Comparison of ENCODE assay signal across 8 cellular contexts in genomic region chr1:39213511-39214002, GRCh38. TPM values are rescaled to one million over a fixed set of nuclear protein-coding genes. Genes with fewer than 3 reads are reported as not detected.
DNase-seq lines count a peak whose midpoint lies in the region; ATAC-seq and TF ChIP-seq lines count a peak whose summit lies in the region.

No MANE protein-coding gene starts in this region.

- H3K27ac Mint-ChIP-seq in CD4-positive, alpha-beta memory T cell, result peak overlapping the region; percentile 53 to 96 (median 62)

- H3K27me3 ChIP-seq in CD4-positive, alpha-beta memory T cell (ENCODE audit: insufficient read depth, low read length), result no peaks in the 10 kb centered on the region
- H3K27me3 ChIP-seq in Peyer's patch (no peaks in the 10 kb centered on the region), esophagus (ENCODE audit: control insufficient read depth in 1 of 2, insufficient read depth in 2 of 2, low read length in 2 of 2) (no peaks in the 10 kb centered on the region)

- no peak for TF ChIP-seq CTCF in Peyer's patch (IDR thresholded peaks at IDR 0.05)

- no peaks in the 10 kb centered on the region for H3K36me3 ChIP-seq in CD4-positive, alpha-beta memory T cell (ENCODE audit: insufficient read depth, low read length)
- H3K36me3 ChIP-seq in Peyer's patch (no peaks in the 10 kb centered on the region), esophagus (ENCODE audit: control insufficient read depth in 2 of 2, insufficient read depth in 2 of 2, low read length in 1 of 2) (no peaks in the 10 kb centered on the region)

- 69 to 73% methylated on average over 7 of the region's 7 CpGs for WGBS in esophagus, 2 donors

- intact Hi-C loops in CD4-positive, alpha-beta memory T cell (cut with micrococcal nuclease), result no loop called here

- H3K4me3 ChIP-seq in CD4-positive, alpha-beta memory T cell (ENCODE audit: low read length in 2 of 2), result no peak overlapping the region
- no peak overlapping the region for H3K4me3 ChIP-seq in Peyer's patch
- no peak overlapping the region for H3K4me3 ChIP-seq in esophagus (ENCODE audit: low read depth in 1 of 2, low read length in 2 of 2)

- peaks cover 42% of the 10 kb centered on the region for H3K4me1 ChIP-seq in CD4-positive, alpha-beta memory T cell (ENCODE audit: insufficient read depth, low read length)
- H3K4me1 ChIP-seq in Peyer's patch (peaks cover 0 to 36% (median 8%) of the 10 kb centered on the region in 4 donors), esophagus (ENCODE audit: control insufficient read depth in 2 of 2, insufficient read depth in 2 of 2, low read length in 1 of 2) (peaks cover 12 to 14% of the 10 kb centered on the region in 2 donors)

- H3K9me3 Mint-ChIP-seq in CD4-positive, alpha-beta memory T cell, result peaks cover 0 to 6% (median 0%) of the 10 kb centered on the region in 8 donors

- peaks cover 13 to 16% of the 10 kb centered on the region in 2 donors for H3K36me3 Mint-ChIP-seq in CD4-positive, alpha-beta memory T cell

- H3K4me1 Mint-ChIP-seq in CD4-positive, alpha-beta memory T cell, result peaks cover 30 to 65% (median 41%) of the 10 kb centered on the region in 4 donors

- H3K27ac ChIP-seq in CD4-positive, alpha-beta memory T cell (ENCODE audit: low read depth, low read length), result no peak overlapping the region
- H3K27ac ChIP-seq in Peyer's patch, result peak overlapping the region in 3 of 4 donors; percentile 49 to 76 (median 52)
- H3K27ac ChIP-seq in esophagus (ENCODE audit: low read depth in 2 of 2, low read length in 1 of 2), result peak overlapping the region; percentile 70 to 83

- TF ChIP-seq POLR2A in Peyer's patch (IDR thresholded peaks at IDR 0.05), result no peak

- no peak for DNase-seq in CD4-positive, alpha-beta memory T cell
- DNase-seq in Peyer's patch (no peak), pons (ENCODE audit: low spot score) (peak; percentile 43), KBM-7 (no peak), NCI-H1436 (lab: John Stamatoyannopoulos, UW) (no peak)

- POLR2A ChIA-PET in CD4-positive, alpha-beta memory T cell (lab: Charles Lee; ENCODE audit: partially characterized antibody), result interaction anchor here (0.5 to 8.8 kb wide), 5 partner anchors 8 to 49 kb away, joined by 3 to 142 read pairs (median 40); partner anchors contain the start of gene MACF1

- CTCF ChIA-PET in CD4-positive, alpha-beta memory T cell (lab: Charles Lee; ENCODE audit: partially characterized antibody), result interaction anchor here (0.8 to 13.6 kb wide), 5 partner anchors 8 to 49 kb away, joined by 3 to 186 read pairs (median 22); partner anchors contain the start of gene MACF1

- ATAC-seq in GM19463 (IDR thresholded peaks at IDR 0.05; ENCODE audit: unreplicated experiment), result no peak
- ATAC-seq in GM18868 (IDR thresholded peaks at IDR 0.05; ENCODE audit: unreplicated experiment), result no peak

- H3K4me3 Mint-ChIP-seq in CD4-positive, alpha-beta memory T cell, result peak overlapping the region in 3 of 8 donors; percentile 53 to 94 (median 92)

- in situ Hi-C loops in KBM-7 (cut with MboI; ENCODE audit: low pct_unique_long_range_greater_than_20kb, low sequenced_read_pairs), result no loop called here

- H3K9me3 ChIP-seq in CD4-positive, alpha-beta memory T cell (ENCODE audit: control insufficient read depth in 1 of 2, low read length in 2 of 2), result no peaks in the 10 kb centered on the region
- H3K9me3 ChIP-seq in Peyer's patch (no peaks in the 10 kb centered on the region), esophagus (ENCODE audit: control insufficient read depth in 2 of 2, insufficient read depth in 1 of 2, low read depth in 1 of 2, low read length in 1 of 2) (no peaks in the 10 kb centered on the region)

- no peaks in the 10 kb centered on the region for H3K27me3 Mint-ChIP-seq in CD4-positive, alpha-beta memory T cell

RNA-seq across cellular contexts. Expression of gene MACF1, which starts 9.1 kb away (rescaled TPM):
- total RNA-seq in CD4-positive, alpha-beta memory T cell, result 100 to 1,000 TPM; 329 to 387 TPM
- polyA plus RNA-seq in CD4-positive, alpha-beta memory T cell, result 100 to 1,000 TPM in 1 of 2 donors, 1 to 10 TPM in 1; 6.8 to 114 TPM
- 100 to 1,000 TPM; 187 to 436 (median 261) TPM for total RNA-seq in Peyer's patch
- polyA plus RNA-seq in esophagus, result 10 to 100 TPM; 35.2 to 40.1 TPM
